Comparison of ENCODE assay signal across 19 cellular contexts in the genomic region with DNA sequence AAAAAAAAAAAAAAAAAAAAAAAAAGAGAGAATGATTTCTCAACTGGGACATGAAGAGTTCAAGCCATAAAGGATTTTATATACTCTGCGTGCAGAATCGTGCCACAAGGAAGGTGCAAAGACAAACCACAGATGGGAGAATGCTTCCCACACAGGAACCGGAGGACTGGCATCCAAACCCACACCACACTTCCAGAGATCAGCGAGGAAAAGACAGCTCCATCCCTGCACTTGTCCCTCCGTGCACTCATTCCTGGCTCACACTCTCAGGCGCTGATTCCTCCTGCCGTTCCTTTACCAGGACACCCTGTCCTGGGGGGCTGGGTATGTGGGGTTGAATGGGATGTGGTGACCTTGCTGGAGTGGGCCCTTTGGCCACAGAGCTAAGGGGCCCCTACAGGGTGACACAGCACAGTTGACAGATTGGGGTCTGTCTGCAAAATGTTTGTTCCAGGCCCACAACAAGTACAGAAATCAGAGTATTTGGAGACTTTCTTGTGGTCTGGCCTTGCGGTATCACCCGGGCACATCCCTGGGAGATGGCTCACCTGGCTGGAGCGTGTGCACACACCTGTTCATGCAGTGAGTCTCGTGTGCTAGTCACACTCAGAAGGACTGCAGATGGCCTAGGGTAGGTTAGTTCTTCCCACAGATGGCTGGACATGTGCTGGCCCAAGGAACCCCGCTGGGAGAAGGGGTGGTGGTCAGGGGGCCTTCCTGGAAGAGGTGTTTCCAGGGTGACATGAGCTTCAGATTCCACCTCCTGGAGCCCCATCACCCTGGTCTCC. TPM values are rescaled to one million over a fixed set of nuclear protein-coding genes. Genes with fewer than 3 reads are reported as not detected.
DNase-seq lines count a peak whose midpoint lies in the region; ATAC-seq and TF ChIP-seq lines count a peak whose summit lies in the region.
"Had no signal": no experiment of that assay in that cellular context is flagged by ENCODE, and none has a peak within 500 bp of the region (broad histone marks: within the 10 kb centered on the region; RNA-seq: fewer than 3 reads in every experiment).

No MANE protein-coding gene starts in this region.

- H3K23ac ChIP-seq in mesenchymal stem cell (ENCODE audit: low read length in 2 of 2), result no peak overlapping the region

- H3K27me3 ChIP-seq in GM23338 (ENCODE audit: insufficient read depth), result no peaks in the 10 kb centered on the region
- H3K27me3 ChIP-seq in mesenchymal stem cell (ENCODE audit: control insufficient read depth in 1 of 2, insufficient read depth in 1 of 2, low read length in 2 of 2), result peaks cover 0 to 2% of the 10 kb centered on the region in 2 experiments
- H3K27me3 ChIP-seq: MG63 had no signal

- H3K9ac ChIP-seq in mesenchymal stem cell (ENCODE audit: low read length), result no peak overlapping the region

- no peak overlapping the region for H3K4me3 Mint-ChIP-seq in GM23338
- no peak overlapping the region for H3K4me3 Mint-ChIP-seq in activated CD8-positive, alpha-beta memory T cell treated with anti-CD3 and anti-CD28 coated beads, Interleukin-2, amount 10 ng/mL, durations not matched to agents 7 days and 5 days
- no peak overlapping the region for H3K4me3 Mint-ChIP-seq in stimulated activated naive B cell treated with anti-CD40 and anti-IgM and Interleukin-4, amounts not matched to agents 10 μg/mL and 1 μg/mL and 100 μg/mL, for 72 hours

- no peak for ATAC-seq in GM23338
- ATAC-seq in activated CD8-positive, alpha-beta memory T cell treated with anti-CD3 and anti-CD28 coated beads, Interleukin-2, amount 10 ng/mL, durations not matched to agents 7 days and 5 days, result no peak
- ATAC-seq in stimulated activated naive B cell treated with anti-CD40 and anti-IgM and Interleukin-4, amounts not matched to agents 10 μg/mL and 1 μg/mL and 100 μg/mL, for 72 hours (replicated peaks), result no peak
- ATAC-seq: HCT116 had no signal

- no peaks in the 10 kb centered on the region for H3K4me1 ChIP-seq in GM23338 (ENCODE audit: insufficient read depth)
- peaks cover 19% of the 10 kb centered on the region for H3K4me1 ChIP-seq in mesenchymal stem cell (ENCODE audit: control insufficient read depth, insufficient read depth, low read depth, low read length)

- peaks cover 26% of the 10 kb centered on the region for H3K9me3 ChIP-seq in mesenchymal stem cell (ENCODE audit: control insufficient read depth, low read length)

- H3K4me3 ChIP-seq in GM23338 (no peak overlapping the region), mesenchymal stem cell (ENCODE audit: insufficient read depth in 1 of 2, low read depth in 1 of 2, low read length in 2 of 2) (no peak overlapping the region)
- H3K4me3 ChIP-seq: MG63 had no signal

- H3K4me2 ChIP-seq in GM23338 (no peak overlapping the region), mesenchymal stem cell (ENCODE audit: low read length, poor library complexity, severe bottlenecking) (no peak overlapping the region)

- no peak overlapping the region for H2BK5ac ChIP-seq in mesenchymal stem cell (ENCODE audit: low read depth, low read length, poor library complexity, severe bottlenecking)

- H2AFZ ChIP-seq in GM23338 (peak overlapping the region; percentile 10; the same call in 1 of the 2 replicates), mesenchymal stem cell (ENCODE audit: low read depth, low read length) (no peak overlapping the region)

- no peak overlapping the region for H4K8ac ChIP-seq in mesenchymal stem cell (ENCODE audit: low read length)

- H3K18ac ChIP-seq in mesenchymal stem cell (ENCODE audit: low read depth in 1 of 2, low read length in 2 of 2), result peak overlapping the region in 1 of 2 experiments; percentile 1

- no peak for TF ChIP-seq CTCF in GM23338 (conservative IDR thresholded peaks at IDR 0.05; ENCODE audit: low read depth in 2 of 2)

- peak overlapping the region in 1 of 2 experiments; percentile 2 for H2BK12ac ChIP-seq in mesenchymal stem cell (ENCODE audit: low read length in 2 of 2)

- no peaks in the 10 kb centered on the region for H4K20me1 ChIP-seq in GM23338 (replicated peaks; ENCODE audit: insufficient read depth)

- H3K36me3 ChIP-seq in GM23338 (ENCODE audit: insufficient read depth) (no peaks in the 10 kb centered on the region), mesenchymal stem cell (ENCODE audit: control insufficient read depth in 1 of 2, insufficient read depth in 2 of 2, low read depth in 1 of 2, low read length in 2 of 2) (no peaks in the 10 kb centered on the region)
- H3K36me3 ChIP-seq: MG63 had no signal

- H4K91ac ChIP-seq in mesenchymal stem cell (ENCODE audit: low read length), result peak overlapping the region; percentile 56

- no peak overlapping the region for H3K27ac Mint-ChIP-seq in GM23338
- H3K27ac Mint-ChIP-seq in activated CD8-positive, alpha-beta memory T cell treated with anti-CD3 and anti-CD28 coated beads, Interleukin-2, amount 10 ng/mL, durations not matched to agents 7 days and 5 days, result no peak overlapping the region
- H3K27ac Mint-ChIP-seq in stimulated activated naive B cell treated with anti-CD40 and anti-IgM and Interleukin-4, amounts not matched to agents 10 μg/mL and 1 μg/mL and 100 μg/mL, for 72 hours, result no peak overlapping the region

- peaks cover 3% of the 10 kb centered on the region; the same call in 1 of the 3 replicates for H3K36me3 Mint-ChIP-seq in GM23338 (ENCODE audit: low read depth)
- no peaks in the 10 kb centered on the region for H3K36me3 Mint-ChIP-seq in activated CD8-positive, alpha-beta memory T cell treated with anti-CD3 and anti-CD28 coated beads, Interleukin-2, amount 10 ng/mL, durations not matched to agents 7 days and 5 days
- no peaks in the 10 kb centered on the region for H3K36me3 Mint-ChIP-seq in stimulated activated naive B cell treated with anti-CD40 and anti-IgM and Interleukin-4, amounts not matched to agents 10 μg/mL and 1 μg/mL and 100 μg/mL, for 72 hours

- H3F3A ChIP-seq in GM23338 (replicated peaks; ENCODE audit: low read depth), result no peaks in the 10 kb centered on the region

- DNase-seq in GM23338 (ENCODE audit: low spot score) (no peak), amniotic epithelial cell (ENCODE audit: low read depth) (peak; percentile 49), mesenchymal stem cell (no peak), superior temporal gyrus (ENCODE audit: extremely low spot score) (peak; percentile 39), NCI-H146 (lab: John Stamatoyannopoulos, UW) (no peak), NCI-H2196 (lab: John Stamatoyannopoulos, UW; ENCODE audit: unreplicated experiment) (no peak)
- DNase-seq in activated CD8-positive, alpha-beta memory T cell treated with anti-CD3 and anti-CD28 coated beads, Interleukin-2, amount 10 ng/mL, durations not matched to agents 7 days and 5 days, result no peak
- no peak for DNase-seq in stimulated activated naive B cell treated with anti-CD40 and anti-IgM and Interleukin-4, amounts not matched to agents 10 μg/mL and 1 μg/mL and 100 μg/mL, for 72 hours
- DNase-seq: DMS153, KG1, MG63, NCI-H1105, NCI-H2029, NCI-H510A treated with DMSO at 0.1 percent for 48 hours, RPMI8226, T-helper 1 cell had no signal

- peak overlapping the region in 1 of 2 experiments; percentile 58 for H3K14ac ChIP-seq in mesenchymal stem cell (ENCODE audit: low read length in 2 of 2)

- peaks cover 6% of the 10 kb centered on the region for H3K27me3 Mint-ChIP-seq in GM23338 (ENCODE audit: insufficient read depth, low read depth, poor library complexity)
- no peaks in the 10 kb centered on the region for H3K27me3 Mint-ChIP-seq in activated CD8-positive, alpha-beta memory T cell treated with anti-CD3 and anti-CD28 coated beads, Interleukin-2, amount 10 ng/mL, durations not matched to agents 7 days and 5 days
- H3K27me3 Mint-ChIP-seq in stimulated activated naive B cell treated with anti-CD40 and anti-IgM and Interleukin-4, amounts not matched to agents 10 μg/mL and 1 μg/mL and 100 μg/mL, for 72 hours, result peaks cover 0 to 12% of the 10 kb centered on the region in 2 donors

- H3K79me1 ChIP-seq in mesenchymal stem cell (replicated peaks; ENCODE audit: low read length, poor library complexity, severe bottlenecking), result no peaks in the 10 kb centered on the region

- no peak overlapping the region for H3K27ac ChIP-seq in GM23338 (ENCODE audit: low read depth)
- peak overlapping the region; percentile 19 for H3K27ac ChIP-seq in mesenchymal stem cell (ENCODE audit: low read length, poor library complexity, severe bottlenecking)
- H3K27ac ChIP-seq: C4-2B had no signal

- H3K4ac ChIP-seq in mesenchymal stem cell (ENCODE audit: low read depth in 1 of 2, low read length in 2 of 2), result no peak overlapping the region

- CTCF ChIA-PET in activated CD8-positive, alpha-beta memory T cell treated with anti-CD3 and anti-CD28 coated beads, Interleukin-2, amount 10 ng/mL, durations not matched to agents 7 days and 5 days (lab: Charles Lee), result no interaction called here

- peak overlapping the region; percentile 62 for H2BK15ac ChIP-seq in mesenchymal stem cell (ENCODE audit: low read depth, poor library complexity, severe bottlenecking)

- peak overlapping the region; percentile 25 for H2AK5ac ChIP-seq in mesenchymal stem cell (ENCODE audit: low read length, severe bottlenecking)

- peaks cover 11% of the 10 kb centered on the region; the same call in 2 of the 3 replicates for H3K9me3 Mint-ChIP-seq in GM23338
- H3K9me3 Mint-ChIP-seq in activated CD8-positive, alpha-beta memory T cell treated with anti-CD3 and anti-CD28 coated beads, Interleukin-2, amount 10 ng/mL, durations not matched to agents 7 days and 5 days (ENCODE audit: low read depth), result no peaks in the 10 kb centered on the region
- peaks cover 0 to 6% of the 10 kb centered on the region in 2 donors for H3K9me3 Mint-ChIP-seq in stimulated activated naive B cell treated with anti-CD40 and anti-IgM and Interleukin-4, amounts not matched to agents 10 μg/mL and 1 μg/mL and 100 μg/mL, for 72 hours

- WGBS in mesenchymal stem cell, result 88% methylated on average over 12 of the region's 12 CpGs

- H3K4me1 Mint-ChIP-seq in GM23338, result peaks cover 15% of the 10 kb centered on the region
- no peaks in the 10 kb centered on the region for H3K4me1 Mint-ChIP-seq in activated CD8-positive, alpha-beta memory T cell treated with anti-CD3 and anti-CD28 coated beads, Interleukin-2, amount 10 ng/mL, durations not matched to agents 7 days and 5 days
- no peaks in the 10 kb centered on the region for H3K4me1 Mint-ChIP-seq in stimulated activated naive B cell treated with anti-CD40 and anti-IgM and Interleukin-4, amounts not matched to agents 10 μg/mL and 1 μg/mL and 100 μg/mL, for 72 hours

- peaks cover 4% of the 10 kb centered on the region; the same call in 1 of the 2 replicates for H3K9me2 ChIP-seq in GM23338 (ENCODE audit: insufficient read depth)

- H3K79me2 ChIP-seq in GM23338 (replicated peaks; ENCODE audit: insufficient read depth), result no peaks in the 10 kb centered on the region

- H2BK120ac ChIP-seq in mesenchymal stem cell (ENCODE audit: low read depth, low read length), result no peak overlapping the region

TF ChIP-seq in GM23338, 12 proteins besides CTCF, POLR2A, EP300 and RAD21 (continues in another document):
- no peak for TF ChIP-seq CREB1 (CRISPR knock-in tag; IDR thresholded peaks at IDR 0.05; ENCODE audit: low read depth)

RNA-seq across cellular contexts. Expression of a gene that starts 55.4 kb away (rescaled TPM):
- total RNA-seq in GM23338 (2014; rRNA removed; shearing (Covaris generic)), result 2.6 and 2.7 TPM in 2 replicates
- polyA plus RNA-seq in GM23338 (2016; fragmentation: Nextera tagmentation; extraction: Ambion mirVana), result 0.82 and 0.83 TPM in 2 replicates
- polyA plus RNA-seq in mesenchymal stem cell (2013, experiment 1 of 2), result 0.04 TPM
- 0.12 TPM for polyA plus RNA-seq in mesenchymal stem cell (2013, experiment 2 of 2)
- not detected for total RNA-seq in activated CD8-positive, alpha-beta memory T cell treated with anti-CD3 and anti-CD28 coated beads, Interleukin-2, amount 10 ng/mL, durations not matched to agents 7 days and 5 days
- total RNA-seq: SK-MEL-5 had no signal

Comparison
In these comparisons a context has a peak if more than half of its experiments do, and no peak if none do; other contexts are left out.
1. DNase-seq: peak in amniotic epithelial cell (single experiment) and superior temporal gyrus (single experiment); none in GM23338 (single experiment), mesenchymal stem cell (single experiment), NCI-H146 (single experiment), activated CD8-positive, alpha-beta memory T cell treated with anti-CD3 and anti-CD28 coated beads, Interleukin-2, amount 10 ng/mL, durations not matched to agents 7 days and 5 days (single experiment), stimulated activated naive B cell treated with anti-CD40 and anti-IgM and Interleukin-4, amounts not matched to agents 10 μg/mL and 1 μg/mL and 100 μg/mL, for 72 hours (single experiment) and NCI-H2196 (single experiment).